In genomic region chrX:153580700-153581386, GRCh38 we compare ENCODE assay signal across 1 cellular context.
TF ChIP-seq lines count a peak whose summit lies in the region.

No MANE protein-coding gene starts in this region.

TF ChIP-seq in GM23338, 12 proteins besides CTCF, POLR2A, EP300 and RAD21 (continued from another document):
- TF ChIP-seq, protein P1, sequence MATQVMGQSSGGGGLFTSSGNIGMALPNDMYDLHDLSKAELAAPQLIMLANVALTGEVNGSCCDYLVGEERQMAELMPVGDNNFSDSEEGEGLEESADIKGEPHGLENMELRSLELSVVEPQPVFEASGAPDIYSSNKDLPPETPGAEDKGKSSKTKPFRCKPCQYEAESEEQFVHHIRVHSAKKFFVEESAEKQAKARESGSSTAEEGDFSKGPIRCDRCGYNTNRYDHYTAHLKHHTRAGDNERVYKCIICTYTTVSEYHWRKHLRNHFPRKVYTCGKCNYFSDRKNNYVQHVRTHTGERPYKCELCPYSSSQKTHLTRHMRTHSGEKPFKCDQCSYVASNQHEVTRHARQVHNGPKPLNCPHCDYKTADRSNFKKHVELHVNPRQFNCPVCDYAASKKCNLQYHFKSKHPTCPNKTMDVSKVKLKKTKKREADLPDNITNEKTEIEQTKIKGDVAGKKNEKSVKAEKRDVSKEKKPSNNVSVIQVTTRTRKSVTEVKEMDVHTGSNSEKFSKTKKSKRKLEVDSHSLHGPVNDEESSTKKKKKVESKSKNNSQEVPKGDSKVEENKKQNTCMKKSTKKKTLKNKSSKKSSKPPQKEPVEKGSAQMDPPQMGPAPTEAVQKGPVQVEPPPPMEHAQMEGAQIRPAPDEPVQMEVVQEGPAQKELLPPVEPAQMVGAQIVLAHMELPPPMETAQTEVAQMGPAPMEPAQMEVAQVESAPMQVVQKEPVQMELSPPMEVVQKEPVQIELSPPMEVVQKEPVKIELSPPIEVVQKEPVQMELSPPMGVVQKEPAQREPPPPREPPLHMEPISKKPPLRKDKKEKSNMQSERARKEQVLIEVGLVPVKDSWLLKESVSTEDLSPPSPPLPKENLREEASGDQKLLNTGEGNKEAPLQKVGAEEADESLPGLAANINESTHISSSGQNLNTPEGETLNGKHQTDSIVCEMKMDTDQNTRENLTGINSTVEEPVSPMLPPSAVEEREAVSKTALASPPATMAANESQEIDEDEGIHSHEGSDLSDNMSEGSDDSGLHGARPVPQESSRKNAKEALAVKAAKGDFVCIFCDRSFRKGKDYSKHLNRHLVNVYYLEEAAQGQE (IDR thresholded peaks at IDR 0.05; ENCODE audit: unreplicated experiment) = no peak
- no peak for TF ChIP-seq CREB1 (CRISPR knock-in tag; IDR thresholded peaks at IDR 0.05; ENCODE audit: low read depth)
- no peak for TF ChIP-seq EZH2 (IDR thresholded peaks at IDR 0.05; ENCODE audit: low read depth, unreplicated experiment)
- TF ChIP-seq EZH2phosphoT487 (IDR thresholded peaks at IDR 0.05; ENCODE audit: unreplicated experiment) = no peak
- TF ChIP-seq NANOG (IDR thresholded peaks at IDR 0.05; ENCODE audit: borderline replicate concordance) = no peak
- no peak for TF ChIP-seq STAT1 (IDR thresholded peaks at IDR 0.05; ENCODE audit: unreplicated experiment)
- no peak for TF ChIP-seq ETS1 (IDR thresholded peaks at IDR 0.05)
- TF ChIP-seq ZNF114 (CRISPR knock-in tag; IDR thresholded peaks at IDR 0.05) = no peak
- TF ChIP-seq ZNF331 (CRISPR knock-in tag; IDR thresholded peaks at IDR 0.05; ENCODE audit: low read depth) = no peak
